In genomic region chr19:14818588-14818987, GRCh38 we compare ENCODE assay signal across 39 cellular contexts. TPM values are rescaled to one million over a fixed set of nuclear protein-coding genes. Genes with fewer than 3 reads are reported as not detected.
"Had no signal": no experiment of that assay in that cellular context is flagged by ENCODE, and none has a peak within 500 bp of the region (broad histone marks: within the 10 kb centered on the region; RNA-seq: fewer than 3 reads in every experiment).

No MANE protein-coding gene starts in this region.

- H3K9me3 ChIP-seq: adrenal gland, body of pancreas, breast epithelium had no signal

- H3K4me3 ChIP-seq: adrenal gland, body of pancreas, breast epithelium had no signal

- FAIRE-seq: astrocyte, colon, TTC549 had no signal

- DNase-seq: activated CD4-positive, alpha-beta memory T cell treated with anti-CD3 and anti-CD28 coated beads, Interleukin-2, amount 10 ng/mL, durations not matched to agents 7 days and 5 days; activated CD4-positive, alpha-beta T cell treated with anti-CD3 and anti-CD28 coated beads for 1 hour; activated CD4-positive, alpha-beta T cell treated with anti-CD3 and anti-CD28 coated beads for 36 hours; activated CD4-positive, alpha-beta T cell treated with anti-CD3 and anti-CD28 coated beads for 48 hours; activated CD4-positive, alpha-beta T cell treated with anti-CD3 and anti-CD28 coated beads, Interleukin-2, amount 10 ng/mL, durations not matched to agents 7 days and 5 days; activated CD4-positive, alpha-beta T cell treated with anti-CD3 and anti-CD28 coated beads, Interleukin-2, amount 50 U/mL, for 48 hours; activated CD4-positive, CD25-positive, alpha-beta regulatory T cell; activated CD8-positive, alpha-beta memory T cell treated with anti-CD3 and anti-CD28 coated beads for 24 hours; activated CD8-positive, alpha-beta memory T cell treated with anti-CD3 and anti-CD28 coated beads, Interleukin-2, amount 10 ng/mL, durations not matched to agents 7 days and 5 days; activated CD8-positive, alpha-beta memory T cell treated with anti-CD3 and anti-CD28 coated beads, Interleukin-2, amount 50 U/mL, for 48 hours; activated CD8-positive, alpha-beta T cell treated with anti-CD3 and anti-CD28 coated beads, Interleukin-2, amount 10 ng/mL, durations not matched to agents 7 days and 5 days; activated effector memory CD4-positive, alpha-beta T cell treated with anti-CD3 and anti-CD28 coated beads, Interleukin-2, amount 50 U/mL, for 16 hours; activated gamma-delta T cell treated with Interleukin-2 at 50 U/mL for 16 hours; activated naive CD4-positive, alpha-beta T cell; activated naive CD4-positive, alpha-beta T cell treated with anti-CD3 and anti-CD28 coated beads for 36 hours; activated naive CD4-positive, alpha-beta T cell treated with anti-CD3 and anti-CD28 coated beads, Interleukin-2, amount 50 U/mL, for 16 hours; activated naive CD8-positive, alpha-beta T cell treated with anti-CD3 and anti-CD28 coated beads for 36 hours; activated T-cell treated with anti-CD3 and anti-CD28 coated beads, Interleukin-2, amount 50 U/mL, for 24 hours; activated T-cell treated with anti-CD3 and anti-CD28 coated beads, Interleukin-2, amount 50 U/mL, for 48 hours; adrenal gland; amniotic stem cell; aorta; body of pancreas; brain microvascular endothelial cell; central memory CD4-positive, alpha-beta T cell; T-helper 1 cell; T-helper 2 cell; T-helper 9 cell; WERI-Rb-1 had no signal

- H3K36me3 ChIP-seq: adrenal gland, brain microvascular endothelial cell, breast epithelium, WERI-Rb-1 had no signal

- H3K27ac ChIP-seq: adrenal gland, body of pancreas, brain microvascular endothelial cell, breast epithelium, WERI-Rb-1 had no signal

- ATAC-seq: activated CD4-positive, alpha-beta T cell treated with anti-CD3 and anti-CD28 coated beads for 36 hours; activated CD4-positive, CD25-positive, alpha-beta regulatory T cell treated with anti-CD3 and anti-CD28 coated beads, Interleukin-2, amount 50 U/mL, for 24 hours; activated CD8-positive, alpha-beta memory T cell treated with anti-CD3 and anti-CD28 coated beads, Interleukin-2, amount 10 ng/mL, durations not matched to agents 7 days and 5 days; activated CD8-positive, alpha-beta T cell treated with anti-CD3 and anti-CD28 coated beads, Interleukin-2, amount 10 ng/mL, durations not matched to agents 7 days and 5 days; activated naive CD4-positive, alpha-beta T cell treated with anti-CD3 and anti-CD28 coated beads, Interleukin-2, amount 50 U/mL, for 72 hours; body of pancreas; WTC11 had no signal

- H3K27me3 ChIP-seq: adrenal gland, body of pancreas, brain microvascular endothelial cell, breast epithelium had no signal

- H3K4me1 ChIP-seq: adrenal gland, body of pancreas, breast epithelium had no signal

RNA-seq across cellular contexts. Expression of gene OR7A5, which starts 16.4 kb away (rescaled TPM):
- total RNA-seq: activated CD4-positive, alpha-beta memory T cell treated with anti-CD3 and anti-CD28 coated beads, Interleukin-2, amount 10 ng/mL, durations not matched to agents 7 days and 5 days; activated CD4-positive, alpha-beta T cell treated with anti-CD3 and anti-CD28 coated beads for 36 hours; activated CD4-positive, alpha-beta T cell treated with anti-CD3 and anti-CD28 coated beads, Interleukin-2, amount 10 ng/mL, durations not matched to agents 7 days and 5 days; activated CD8-positive, alpha-beta memory T cell treated with anti-CD3 and anti-CD28 coated beads, Interleukin-2, amount 10 ng/mL, durations not matched to agents 7 days and 5 days; activated CD8-positive, alpha-beta T cell treated with anti-CD3 and anti-CD28 coated beads, Interleukin-2, amount 10 ng/mL, durations not matched to agents 7 days and 5 days; activated naive CD4-positive, alpha-beta T cell treated with anti-CD3 and anti-CD28 coated beads for 36 hours; activated naive CD4-positive, alpha-beta T cell treated with anti-CD3 and anti-CD28 coated beads, Interleukin-2, amount 50 U/mL, for 72 hours; activated naive CD8-positive, alpha-beta T cell treated with anti-CD3 and anti-CD28 coated beads for 36 hours; activated T-helper 2 cell treated with anti-CD3 and anti-CD28 coated beads, Interferon-gamma antibody, Interleukin-2, Interleukin-4, amounts not matched to agents 10 μg/mL and 5 μg/mL and 100 μg/mL, durations not matched to agents 14 hours and 24 hours and 36 hours; aorta; astrocyte; body of pancreas; cardiac septum; cerebellum; WTC11 had no signal
- polyA plus RNA-seq: aorta had no signal

RNA-seq across cellular contexts. Expression of gene OR7C1, which starts 16.4 kb away (rescaled TPM):
- total RNA-seq: activated CD4-positive, alpha-beta memory T cell treated with anti-CD3 and anti-CD28 coated beads, Interleukin-2, amount 10 ng/mL, durations not matched to agents 7 days and 5 days; activated CD4-positive, alpha-beta T cell treated with anti-CD3 and anti-CD28 coated beads for 36 hours; activated CD4-positive, alpha-beta T cell treated with anti-CD3 and anti-CD28 coated beads, Interleukin-2, amount 10 ng/mL, durations not matched to agents 7 days and 5 days; activated CD8-positive, alpha-beta memory T cell treated with anti-CD3 and anti-CD28 coated beads, Interleukin-2, amount 10 ng/mL, durations not matched to agents 7 days and 5 days; activated CD8-positive, alpha-beta T cell treated with anti-CD3 and anti-CD28 coated beads, Interleukin-2, amount 10 ng/mL, durations not matched to agents 7 days and 5 days; activated naive CD4-positive, alpha-beta T cell treated with anti-CD3 and anti-CD28 coated beads for 36 hours; activated naive CD4-positive, alpha-beta T cell treated with anti-CD3 and anti-CD28 coated beads, Interleukin-2, amount 50 U/mL, for 72 hours; activated naive CD8-positive, alpha-beta T cell treated with anti-CD3 and anti-CD28 coated beads for 36 hours; activated T-helper 2 cell treated with anti-CD3 and anti-CD28 coated beads, Interferon-gamma antibody, Interleukin-2, Interleukin-4, amounts not matched to agents 10 μg/mL and 5 μg/mL and 100 μg/mL, durations not matched to agents 14 hours and 24 hours and 36 hours; aorta; astrocyte; body of pancreas; cerebellum; WTC11 had no signal

RNA-seq across cellular contexts. Expression of gene OR7A10, which starts 30.1 kb away (rescaled TPM):
- total RNA-seq: activated CD4-positive, alpha-beta memory T cell treated with anti-CD3 and anti-CD28 coated beads, Interleukin-2, amount 10 ng/mL, durations not matched to agents 7 days and 5 days; activated CD4-positive, alpha-beta T cell treated with anti-CD3 and anti-CD28 coated beads for 36 hours; activated CD4-positive, alpha-beta T cell treated with anti-CD3 and anti-CD28 coated beads, Interleukin-2, amount 10 ng/mL, durations not matched to agents 7 days and 5 days; activated CD8-positive, alpha-beta memory T cell treated with anti-CD3 and anti-CD28 coated beads, Interleukin-2, amount 10 ng/mL, durations not matched to agents 7 days and 5 days; activated CD8-positive, alpha-beta T cell treated with anti-CD3 and anti-CD28 coated beads, Interleukin-2, amount 10 ng/mL, durations not matched to agents 7 days and 5 days; activated naive CD4-positive, alpha-beta T cell treated with anti-CD3 and anti-CD28 coated beads for 36 hours; activated naive CD4-positive, alpha-beta T cell treated with anti-CD3 and anti-CD28 coated beads, Interleukin-2, amount 50 U/mL, for 72 hours; activated naive CD8-positive, alpha-beta T cell treated with anti-CD3 and anti-CD28 coated beads for 36 hours; activated T-helper 2 cell treated with anti-CD3 and anti-CD28 coated beads, Interferon-gamma antibody, Interleukin-2, Interleukin-4, amounts not matched to agents 10 μg/mL and 5 μg/mL and 100 μg/mL, durations not matched to agents 14 hours and 24 hours and 36 hours; adrenal gland; aorta; astrocyte; body of pancreas; breast epithelium; cardiac septum; cerebellum; WTC11 had no signal
- polyA plus RNA-seq: adrenal gland, aorta had no signal
